8 cellular contexts compared by ENCODE assay signal in the genomic region with DNA sequence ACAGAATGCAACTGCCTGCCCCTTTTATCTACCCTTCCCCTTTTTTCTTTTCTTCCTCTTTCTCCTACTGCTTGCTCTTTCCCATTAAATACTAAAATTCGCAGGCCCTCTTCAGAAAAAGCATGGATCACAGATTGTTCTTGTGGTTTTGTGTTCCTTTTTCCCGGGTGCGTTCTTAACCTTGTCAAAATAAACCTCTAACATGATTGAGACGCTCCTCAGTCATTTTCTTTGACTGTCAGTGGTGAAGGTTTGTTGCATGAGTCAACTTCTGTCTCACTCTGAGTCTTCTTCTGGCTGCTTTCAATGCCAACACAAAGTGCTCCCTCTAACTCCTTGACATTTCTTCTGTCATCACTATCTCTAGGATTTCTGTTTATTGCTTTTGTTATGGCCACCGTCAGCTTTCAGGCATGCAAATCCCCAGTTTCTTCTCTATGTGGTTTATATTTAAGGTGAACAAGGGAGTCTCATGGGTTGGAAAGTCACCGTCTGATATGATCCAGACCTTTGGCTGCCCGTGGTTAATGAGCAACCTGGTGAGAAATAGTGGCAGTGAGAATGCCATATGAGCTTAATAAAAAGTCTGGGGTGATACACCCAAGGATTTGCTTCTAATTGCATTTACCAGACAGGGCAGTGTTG.
DNase-seq lines count a peak whose midpoint lies in the region; ATAC-seq, FAIRE-seq and TF ChIP-seq lines count a peak whose summit lies in the region.
"Not testable (repeated sequence)": the region's sequence is repeated elsewhere in the genome, so short reads cannot be mapped to it uniquely, and the experiment has no call there.

No MANE protein-coding gene starts in this region.

- peak overlapping the region; percentile 2 for H3K4me2 ChIP-seq in mammary epithelial cell (ENCODE audit: insufficient read depth, low read depth, low read length)
- H3K4me2 ChIP-seq in HepG2 (ENCODE audit: low read depth, low read length), result not testable (repeated sequence)

- H3K4me1 ChIP-seq in mammary epithelial cell (ENCODE audit: insufficient read depth, low read length); HepG2 (ENCODE audit: insufficient read depth, low read length); pancreas; upper lobe of right lung: not testable (repeated sequence)

- ATAC-seq in HepG2 (peak; percentile 87), pancreas (peak; percentile 84 to 94 (median 92)), upper lobe of right lung (peak; percentile 47)

- not testable (repeated sequence) for H3K27ac ChIP-seq in mammary epithelial cell (ENCODE audit: insufficient read depth, low read depth, low read length); HepG2 (ENCODE audit: extremely low read length, insufficient read depth, low read length); upper lobe of right lung
- H3K27ac ChIP-seq in pancreas, result peak overlapping the region in 1 of 4 donors; percentile 31

- H3K27me3 ChIP-seq in mammary epithelial cell (ENCODE audit: insufficient read depth, low read length); HepG2 (ENCODE audit: control insufficient read depth in 1 of 2, insufficient read depth in 2 of 2, low read length in 2 of 2); pancreas; upper lobe of right lung: not testable (repeated sequence)

- BruUV-seq in mammary epithelial cell (replicated peaks; lab: Mats Ljungman, UMichigan); HepG2 (replicated peaks; lab: Mats Ljungman, UMichigan): not testable (repeated sequence)

- TF ChIP-seq POLR2A in HepG2 (IDR thresholded peaks at IDR 0.05; ENCODE audit: insufficient read depth in 1 of 2, low read depth in 2 of 2, low read length in 2 of 2), result not testable (repeated sequence)

- not testable (repeated sequence) for H3K9me3 ChIP-seq in mammary epithelial cell (replicated peaks; ENCODE audit: insufficient read depth, low read length); HepG2 (ENCODE audit: low read length); pancreas; upper lobe of right lung

- H3K9ac ChIP-seq in mammary epithelial cell (ENCODE audit: insufficient read depth, low read length); HepG2 (ENCODE audit: insufficient read depth, low read depth, low read length): not testable (repeated sequence)

- TF ChIP-seq RAD21 in HepG2 (CRISPR knock-in tag; IDR thresholded peaks at IDR 0.05), result not testable (repeated sequence)

- FAIRE-seq in HepG2 (lab: Jason Lieb, UNC); pancreas (lab: Jason Lieb, UNC): not testable (repeated sequence)

- DNase-seq in Caki2 (ENCODE audit: low read depth) (peak; percentile 71), KBM-7 (peak; percentile 54), RPMI7951 (ENCODE audit: low read depth) (peak; percentile 22), mammary epithelial cell (peak; percentile 88), fibroblast of the aortic adventitia (ENCODE audit: low read depth) (peak; percentile 18), HepG2 (ENCODE audit: low spot score) (peak; percentile 4), pancreas (peak in 3 of 6 donors; percentile 25 to 47 (median 36))
- not testable (repeated sequence) for DNase-seq in upper lobe of right lung

- H3K36me3 ChIP-seq in mammary epithelial cell (ENCODE audit: insufficient read depth, low read length); HepG2 (replicated peaks in 1 of 2; ENCODE audit: control insufficient read depth in 1 of 2, insufficient read depth in 2 of 2, low read length in 2 of 2); pancreas; upper lobe of right lung: not testable (repeated sequence)

- not testable (repeated sequence) for H3K79me2 ChIP-seq in mammary epithelial cell (ENCODE audit: insufficient read depth, low read length); HepG2 (ENCODE audit: insufficient read depth, low read length)

- in situ Hi-C loops in Caki2 (cut with HindIII; ENCODE audit: low pct_unique_long_range_greater_than_20kb, low sequenced_read_pairs); KBM-7 (cut with MboI; ENCODE audit: low pct_unique_long_range_greater_than_20kb, low sequenced_read_pairs); mammary epithelial cell (cut with MboI; ENCODE audit: low sequenced_read_pairs in 2 of 2); HepG2 (cut with HindIII; ENCODE audit: extremely low pct_ligation_motif_present, low pct_unique_long_range_greater_than_20kb): not testable (repeated sequence)

- TF ChIP-seq CTCF in mammary epithelial cell (conservative IDR thresholded peaks at IDR 0.05 in 1 of 2, IDR thresholded peaks at IDR 0.05 in 1 of 2; ENCODE audit: extremely low read depth in 1 of 2, insufficient read depth in 1 of 2, low read depth in 1 of 2, low read length in 2 of 2); fibroblast of the aortic adventitia (IDR thresholded peaks at IDR 0.05; ENCODE audit: insufficient read depth, low read length); HepG2 (CRISPR knock-in tag; IDR thresholded peaks at IDR 0.05); pancreas (IDR thresholded peaks at IDR 0.05); upper lobe of right lung (IDR thresholded peaks at IDR 0.05): not testable (repeated sequence)

- TF ChIP-seq EP300 in HepG2 (IDR thresholded peaks at IDR 0.05; ENCODE audit: low read depth in 2 of 2, low read length in 2 of 2); HepG2 (CRISPR knock-in tag; IDR thresholded peaks at IDR 0.05; ENCODE audit: borderline replicate concordance): not testable (repeated sequence)

- whole genome bisulfite sequencing in mammary epithelial cell (ENCODE audit: low coverage, missing lambda C conversion rate), result 19% methylated on average over 7 of the region's 7 CpGs
- 3% methylated on average over 7 of the region's 7 CpGs for WGBS in HepG2 (ENCODE audit: low lambda C conversion rate)
- WGBS in pancreas, 2 donors, result 20 to 26% methylated on average over 6 to 7 of the region's 7 CpGs

- dilution Hi-C loops in mammary epithelial cell (cut with HindIII; ENCODE audit: low sequenced_read_pairs), result not testable (repeated sequence)

- intact Hi-C loops in mammary epithelial cell (cut with micrococcal nuclease); HepG2 (cut with micrococcal nuclease; ENCODE audit: unreplicated experiment); pancreas (cut with DNase I); upper lobe of right lung (cut with DNase I): not testable (repeated sequence)

- not testable (repeated sequence) for H3K4me3 ChIP-seq in mammary epithelial cell (replicated peaks in 1 of 3; ENCODE audit: insufficient read depth in 1 of 3, low read depth in 2 of 3, low read length in 3 of 3); fibroblast of the aortic adventitia (ENCODE audit: low read depth, low read length); HepG2 (replicated peaks in 1 of 3; ENCODE audit: insufficient read depth in 1 of 3, low read depth in 2 of 3, low read length in 3 of 3); pancreas; upper lobe of right lung

- not testable (repeated sequence) for H4K20me1 ChIP-seq in mammary epithelial cell (ENCODE audit: insufficient read depth, low read length); HepG2 (ENCODE audit: insufficient read depth, low read length)

- CTCF ChIA-PET in mammary epithelial cell (lab: Charles Lee; ENCODE audit: low non-redundant PET); HepG2 (lab: Yijun Ruan, JAX; ENCODE audit: low intra/inter-chr PET ratio, low total read pairs): not testable (repeated sequence)

- POLR2A ChIA-PET in HepG2 (lab: Yijun Ruan, JAX), result not testable (repeated sequence)

- H2AFZ ChIP-seq in mammary epithelial cell (ENCODE audit: low read depth, low read length); HepG2 (ENCODE audit: low read length): not testable (repeated sequence)

TF ChIP-seq in HepG2, 621 proteins besides CTCF, POLR2A, EP300 and RAD21:
- TF ChIP-seq FOSL2 (CRISPR knock-in tag; IDR thresholded peaks at IDR 0.05), result 0 out of 2 replicates have a peak, but pooled peaks have one; percentile 16
TF ChIP-seq in HepG2: peak in this region for 1; not testable (repeated sequence) for 620.
